In genomic region chr7:6502886-6503285, GRCh38 we compare ENCODE assay signal across 8 cellular contexts. TPM values are rescaled to one million over a fixed set of nuclear protein-coding genes. Genes with fewer than 3 reads are reported as not detected.
DNase-seq lines count a peak whose midpoint lies in the region; ATAC-seq and TF ChIP-seq lines count a peak whose summit lies in the region.

No MANE protein-coding gene starts in this region.

- ATAC-seq in Right ventricle myocardium superior (ENCODE audit: poor library complexity) (no peak), body of pancreas (no peak), upper lobe of left lung (ENCODE audit: low FRiP score in 2 of 2) (no peak), HG02588 (IDR thresholded peaks at IDR 0.05; ENCODE audit: unreplicated experiment) (no peak), HG02610 (IDR thresholded peaks at IDR 0.05; ENCODE audit: unreplicated experiment) (no peak)

- H3K27ac ChIP-seq in cardiac muscle cell (no peak overlapping the region), body of pancreas (peak overlapping the region in 3 of 4 donors; percentile 96 to 98 (median 97)), mesendoderm (ENCODE audit: low read depth, low read length) (no peak overlapping the region), upper lobe of left lung (peak overlapping the region in 3 of 4 donors; percentile 92 to 98 (median 96))

- no peaks in the 10 kb centered on the region for H3K79me1 ChIP-seq in mesendoderm (ENCODE audit: low read length)

- TF ChIP-seq POLR2A in body of pancreas (IDR thresholded peaks at IDR 0.05) (no peak), upper lobe of left lung (IDR thresholded peaks at IDR 0.05) (no peak)

- H3K27me3 ChIP-seq in cardiac muscle cell (peaks cover 7% of the 10 kb centered on the region), body of pancreas (no peaks in the 10 kb centered on the region), mesendoderm (ENCODE audit: insufficient read depth, low read length, poor library complexity) (no peaks in the 10 kb centered on the region), upper lobe of left lung (no peaks in the 10 kb centered on the region)

- H2BK120ac ChIP-seq in mesendoderm (ENCODE audit: low read depth, low read length) = no peak overlapping the region

- no peaks in the 10 kb centered on the region for H3K4me1 ChIP-seq in cardiac muscle cell (ENCODE audit: low read depth)
- H3K4me1 ChIP-seq in body of pancreas = peaks cover 16% of the 10 kb centered on the region
- no peaks in the 10 kb centered on the region for H3K4me1 ChIP-seq in mesendoderm (ENCODE audit: control insufficient read depth, low read depth, low read length)
- H3K4me1 ChIP-seq in upper lobe of left lung = peaks cover 6 to 17% (median 10%) of the 10 kb centered on the region in 4 donors

- H3K9me3 ChIP-seq in cardiac muscle cell (ENCODE audit: low read depth) = no peaks in the 10 kb centered on the region
- H3K9me3 ChIP-seq in body of pancreas = no peaks in the 10 kb centered on the region
- no peaks in the 10 kb centered on the region for H3K9me3 ChIP-seq in upper lobe of left lung

- H3K18ac ChIP-seq in mesendoderm (ENCODE audit: low read length) = no peak overlapping the region

- peak overlapping the region; percentile 57 for H3K4me3 ChIP-seq in cardiac muscle cell
- peak overlapping the region; percentile 62 to 93 for H3K4me3 ChIP-seq in body of pancreas
- no peak overlapping the region for H3K4me3 ChIP-seq in mesendoderm (ENCODE audit: low read length)
- peak overlapping the region; percentile 67 to 87 (median 80) for H3K4me3 ChIP-seq in upper lobe of left lung

- no peak overlapping the region for H3K4me2 ChIP-seq in mesendoderm (ENCODE audit: low read length)

- no peaks in the 10 kb centered on the region for H3K79me2 ChIP-seq in mesendoderm (ENCODE audit: control insufficient read depth, insufficient read depth, low read length)

- DNase-seq in cardiac muscle cell (ENCODE audit: low read depth in 1 of 2, low spot score in 1 of 2) (no peak), Right ventricle myocardium superior (no peak), body of pancreas (peak; percentile 55 to 70 (median 64)), mesendoderm (no peak), upper lobe of left lung (no peak), NCI-H1092 (lab: John Stamatoyannopoulos, UW) (no peak)

- peak overlapping the region; percentile 45 for H3K23ac ChIP-seq in mesendoderm (ENCODE audit: low read length)

- no peak for TF ChIP-seq CTCF in cardiac muscle cell (IDR thresholded peaks at IDR 0.05; ENCODE audit: low read depth, low read length)
- no peak for TF ChIP-seq CTCF in body of pancreas (IDR thresholded peaks at IDR 0.05)
- no peak for TF ChIP-seq CTCF in upper lobe of left lung (IDR thresholded peaks at IDR 0.05)

- no peak overlapping the region for H2AK5ac ChIP-seq in mesendoderm (ENCODE audit: low read length)

- no peak overlapping the region for H2BK15ac ChIP-seq in mesendoderm (replicated peaks; ENCODE audit: low read depth)

- WGBS in body of pancreas, 2 donors = 21% methylated on average over 13 of the region's 13 CpGs; no CpG with 5 or more reads in 1 of the 2 donors
- no CpG with 5 or more reads among the region's 13 CpGs for WGBS in mesendoderm (ENCODE audit: extremely low coverage, insufficient coverage, low lambda C conversion rate)
- WGBS in upper lobe of left lung, 2 donors = 47% methylated on average over 13 of the region's 13 CpGs; no CpG with 5 or more reads in 1 of the 2 donors

- H3K4ac ChIP-seq in mesendoderm (ENCODE audit: low read depth, low read length) = no peak overlapping the region

- TF ChIP-seq EP300 in upper lobe of left lung (IDR thresholded peaks at IDR 0.05) = no peak

- intact Hi-C loops in Right ventricle myocardium superior (cut with DNase I) (no loop called here), body of pancreas (cut with DNase I) (no loop called here)

- H3K56ac ChIP-seq in mesendoderm (ENCODE audit: low read length) = peak overlapping the region; percentile 25

- H4K8ac ChIP-seq in mesendoderm (ENCODE audit: low read depth, low read length) = no peak overlapping the region

- H4K5ac ChIP-seq in mesendoderm (ENCODE audit: low read length) = no peak overlapping the region

- H2BK5ac ChIP-seq in mesendoderm (ENCODE audit: low read length) = no peak overlapping the region

- peak overlapping the region; percentile 13 for H3K9ac ChIP-seq in mesendoderm (ENCODE audit: low read length)

- H3K36me3 ChIP-seq in cardiac muscle cell = no peaks in the 10 kb centered on the region
- no peaks in the 10 kb centered on the region for H3K36me3 ChIP-seq in body of pancreas (replicated peaks in 1 of 2; ENCODE audit: insufficient read depth in 1 of 2, low read depth in 2 of 2)
- no peaks in the 10 kb centered on the region for H3K36me3 ChIP-seq in mesendoderm (ENCODE audit: control insufficient read depth, insufficient read depth, low read length)
- H3K36me3 ChIP-seq in upper lobe of left lung = no peaks in the 10 kb centered on the region

RNA-seq across cellular contexts. Expression of gene KDELR2, which starts 18.9 kb away (rescaled TPM):
- total RNA-seq in cardiac muscle cell (46.9 and 60.4 TPM in 2 replicates), Right ventricle myocardium superior (41.3 TPM), body of pancreas (10 to 100 TPM; 61.2 to 76.1 TPM), upper lobe of left lung (100 to 1,000 TPM in 1 of 6 donors, 10 to 100 TPM in 5; 35.6 to 120 (median 92.7) TPM)
- 130 and 160 TPM in 2 replicates for polyA plus RNA-seq in cardiac muscle cell
- polyA plus RNA-seq in mesendoderm (2013, experiment 1 of 2) = 72.8 TPM
- 72.0 TPM for polyA plus RNA-seq in mesendoderm (2013, experiment 2 of 2)

RNA-seq across cellular contexts. Expression of gene GRID2IP, which starts 48.4 kb away (rescaled TPM):
- total RNA-seq in cardiac muscle cell = 0.07 and 0.24 TPM in 2 replicates
- polyA plus RNA-seq in cardiac muscle cell = 0.06 and 0.11 TPM in 2 replicates
- not detected for total RNA-seq in Right ventricle myocardium superior
- 1 to 10 TPM; 1.0 to 1.6 TPM for total RNA-seq in body of pancreas
- polyA plus RNA-seq in mesendoderm (2013, experiment 1 of 2) = 0.11 TPM
- polyA plus RNA-seq in mesendoderm (2013, experiment 2 of 2) = 0.10 TPM
- 1 to 10 TPM in 2 of 6 donors, under 1 TPM in 3, not detected in 1; 0.30 to 1.3 (median 0.63) TPM for total RNA-seq in upper lobe of left lung

RNA-seq across cellular contexts. Expression of gene DAGLB, which starts 55.1 kb away (rescaled TPM):
- 20.9 and 22.3 TPM in 2 replicates for total RNA-seq in cardiac muscle cell
- 18.9 and 27.0 TPM in 2 replicates for polyA plus RNA-seq in cardiac muscle cell
- 8.1 TPM for total RNA-seq in Right ventricle myocardium superior
- 10 to 100 TPM in 1 of 2 donors, 1 to 10 TPM in 1; 7.8 to 34.6 TPM for total RNA-seq in body of pancreas
- polyA plus RNA-seq in mesendoderm (2013, experiment 1 of 2) = 9.9 TPM
- 9.7 TPM for polyA plus RNA-seq in mesendoderm (2013, experiment 2 of 2)
- 10 to 100 TPM; 26.6 to 53.8 (median 36.7) TPM for total RNA-seq in upper lobe of left lung

Comparison
In these comparisons a context has a peak if more than half of its experiments do, and no peak if none do; other contexts are left out.
1. DNase-seq: peak in body of pancreas (4 of 4); none in cardiac muscle cell (0 of 2), Right ventricle myocardium superior (single experiment), mesendoderm (single experiment), upper lobe of left lung (0 of 2) and NCI-H1092 (single experiment).
2. H3K27ac ChIP-seq: peak in body of pancreas (3 of 4) and upper lobe of left lung (3 of 4); none in cardiac muscle cell (single experiment) and mesendoderm (single experiment).